In the genomic region with DNA sequence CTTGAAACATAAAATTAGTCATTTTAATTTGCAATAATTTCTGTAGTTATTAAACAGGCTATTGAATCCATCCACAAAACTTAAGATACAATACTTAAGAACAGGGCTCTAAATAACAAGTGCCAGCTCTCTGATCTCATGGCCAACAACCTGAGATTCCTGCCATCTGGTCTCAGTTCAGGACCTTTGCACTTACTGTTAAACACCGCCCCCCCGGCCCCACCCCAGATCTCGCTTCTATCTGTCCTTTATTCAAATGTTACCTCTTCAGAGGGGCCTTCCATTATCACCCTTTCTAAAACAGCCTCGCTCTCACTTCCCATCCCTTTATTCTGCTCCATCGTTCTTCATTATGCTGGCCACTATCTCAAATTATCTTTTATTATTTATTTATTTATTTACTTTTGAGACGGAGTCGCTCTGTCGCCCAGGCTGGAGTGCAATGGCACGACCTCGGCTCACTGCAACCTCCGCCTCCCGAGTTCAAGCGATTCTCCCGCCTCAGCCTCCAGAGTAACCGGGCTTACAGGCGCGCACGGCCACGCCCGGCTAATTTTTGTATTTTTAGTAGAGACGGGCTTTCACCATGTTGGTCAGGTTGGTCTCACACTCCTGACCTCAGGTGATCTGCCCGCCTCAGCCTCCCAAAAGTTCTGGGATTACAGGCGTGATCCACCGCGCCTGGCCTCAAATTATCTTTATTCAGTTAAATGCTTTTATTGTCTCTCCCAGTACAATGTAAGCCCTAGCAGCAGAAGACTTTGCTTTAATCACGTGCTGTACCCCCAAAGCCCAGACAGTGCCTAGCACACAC, we compare ENCODE assay signal across 1 cellular context.
TF ChIP-seq lines count a peak whose summit lies in the region.

No MANE protein-coding gene starts in this region.

TF ChIP-seq in WTC11, 78 proteins besides CTCF, POLR2A, EP300 and RAD21 (continued from another document):
- no peak for TF ChIP-seq ERG (CRISPR knock-in tag; IDR thresholded peaks at IDR 0.05)
- TF ChIP-seq FOXP1 (CRISPR knock-in tag; IDR thresholded peaks at IDR 0.05; ENCODE audit: borderline replicate concordance): no peak
- no peak for TF ChIP-seq CBFB (CRISPR knock-in tag; IDR thresholded peaks at IDR 0.05; ENCODE audit: low read depth)
- TF ChIP-seq ZSCAN18 (CRISPR knock-in tag; IDR thresholded peaks at IDR 0.05): no peak
- no peak for TF ChIP-seq JUN (CRISPR knock-in tag; IDR thresholded peaks at IDR 0.05)
- TF ChIP-seq, protein P1, sequence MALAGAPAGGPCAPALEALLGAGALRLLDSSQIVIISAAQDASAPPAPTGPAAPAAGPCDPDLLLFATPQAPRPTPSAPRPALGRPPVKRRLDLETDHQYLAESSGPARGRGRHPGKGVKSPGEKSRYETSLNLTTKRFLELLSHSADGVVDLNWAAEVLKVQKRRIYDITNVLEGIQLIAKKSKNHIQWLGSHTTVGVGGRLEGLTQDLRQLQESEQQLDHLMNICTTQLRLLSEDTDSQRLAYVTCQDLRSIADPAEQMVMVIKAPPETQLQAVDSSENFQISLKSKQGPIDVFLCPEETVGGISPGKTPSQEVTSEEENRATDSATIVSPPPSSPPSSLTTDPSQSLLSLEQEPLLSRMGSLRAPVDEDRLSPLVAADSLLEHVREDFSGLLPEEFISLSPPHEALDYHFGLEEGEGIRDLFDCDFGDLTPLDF (CRISPR knock-in tag; IDR thresholded peaks at IDR 0.05): no peak
- TF ChIP-seq KAT7 (CRISPR knock-in tag; IDR thresholded peaks at IDR 0.05; ENCODE audit: borderline replicate concordance): no peak
- TF ChIP-seq RELA (CRISPR knock-in tag; IDR thresholded peaks at IDR 0.05; ENCODE audit: borderline replicate concordance): no peak
- TF ChIP-seq NR1H2 (CRISPR knock-in tag; IDR thresholded peaks at IDR 0.05): no peak
- TF ChIP-seq GRHL2 (CRISPR knock-in tag; IDR thresholded peaks at IDR 0.05; ENCODE audit: insufficient replicate concordance, severe bottlenecking): no peak
- TF ChIP-seq, protein P2, sequence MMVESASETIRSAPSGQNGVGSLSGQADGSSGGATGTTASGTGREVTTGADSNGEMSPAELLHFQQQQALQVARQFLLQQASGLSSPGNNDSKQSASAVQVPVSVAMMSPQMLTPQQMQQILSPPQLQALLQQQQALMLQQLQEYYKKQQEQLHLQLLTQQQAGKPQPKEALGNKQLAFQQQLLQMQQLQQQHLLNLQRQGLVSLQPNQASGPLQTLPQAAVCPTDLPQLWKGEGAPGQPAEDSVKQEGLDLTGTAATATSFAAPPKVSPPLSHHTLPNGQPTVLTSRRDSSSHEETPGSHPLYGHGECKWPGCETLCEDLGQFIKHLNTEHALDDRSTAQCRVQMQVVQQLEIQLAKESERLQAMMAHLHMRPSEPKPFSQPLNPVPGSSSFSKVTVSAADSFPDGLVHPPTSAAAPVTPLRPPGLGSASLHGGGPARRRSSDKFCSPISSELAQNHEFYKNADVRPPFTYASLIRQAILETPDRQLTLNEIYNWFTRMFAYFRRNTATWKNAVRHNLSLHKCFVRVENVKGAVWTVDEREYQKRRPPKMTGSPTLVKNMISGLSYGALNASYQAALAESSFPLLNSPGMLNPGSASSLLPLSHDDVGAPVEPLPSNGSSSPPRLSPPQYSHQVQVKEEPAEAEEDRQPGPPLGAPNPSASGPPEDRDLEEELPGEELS (CRISPR knock-in tag; IDR thresholded peaks at IDR 0.05): no peak
- TF ChIP-seq ZNF121 (CRISPR knock-in tag; IDR thresholded peaks at IDR 0.05): no peak
